In genomic region chr2:43370705-43371104, GRCh38 we compare ENCODE assay signal across 12 cellular contexts.
DNase-seq lines count a peak whose midpoint lies in the region; ATAC-seq, FAIRE-seq and TF ChIP-seq lines count a peak whose summit lies in the region.
"Had no signal": no experiment of that assay in that cellular context is flagged by ENCODE, and none has a peak within 500 bp of the region (broad histone marks: within the 10 kb centered on the region; RNA-seq: fewer than 3 reads in every experiment).

No MANE protein-coding gene starts in this region.

- peaks cover 3% of the 10 kb centered on the region for H3K36me3 Mint-ChIP-seq in activated naive CD8-positive, alpha-beta T cell treated with anti-CD3 and anti-CD28 coated beads, Interleukin-2, amount 50 U/mL, for 24 hours (ENCODE audit: low read depth)

- peak; percentile 94 for FAIRE-seq in pancreas (lab: Jason Lieb, UNC)
- FAIRE-seq: H1 had no signal

- H3K4me1 ChIP-seq in pancreas = peaks cover 5 to 23% (median 16%) of the 10 kb centered on the region in 3 donors

- POLR2A ChIA-PET in HEK293T (lab: Yijun Ruan, JAX) = no interaction called here

- no peaks in the 10 kb centered on the region for H3K9me3 Mint-ChIP-seq in activated naive CD8-positive, alpha-beta T cell treated with anti-CD3 and anti-CD28 coated beads, Interleukin-2, amount 50 U/mL, for 24 hours
- H3K9me3 Mint-ChIP-seq: CD4-positive, alpha-beta T cell; dendritic cell treated with granulocyte-macrophage colony-stimulating factor and Interleukin-4, amounts not matched to agents 40 ng/mL and 50 ng/mL, for 4 days had no signal

- no peaks in the 10 kb centered on the region for H3K36me3 ChIP-seq in pancreas

- ATAC-seq in pancreas (peak; percentile 82 to 95 (median 94)), HG02610 (IDR thresholded peaks at IDR 0.05; ENCODE audit: unreplicated experiment) (no peak), GM21528 (IDR thresholded peaks at IDR 0.05; ENCODE audit: low FRiP score, unreplicated experiment) (no peak)
- no peak for ATAC-seq in activated naive CD8-positive, alpha-beta T cell treated with anti-CD3 and anti-CD28 coated beads, Interleukin-2, amount 50 U/mL, for 24 hours

- intact Hi-C loops in pancreas (cut with DNase I) = no loop called here

- no peak overlapping the region for H3K4me3 Mint-ChIP-seq in activated naive CD8-positive, alpha-beta T cell treated with anti-CD3 and anti-CD28 coated beads, Interleukin-2, amount 50 U/mL, for 24 hours
- H3K4me3 Mint-ChIP-seq: CD4-positive, alpha-beta T cell; dendritic cell treated with granulocyte-macrophage colony-stimulating factor and Interleukin-4, amounts not matched to agents 40 ng/mL and 50 ng/mL, for 4 days had no signal

- no peak for DNase-seq in HEK293T (ENCODE audit: extremely low spot score)
- peak; percentile 39 for DNase-seq in NCI-H774 (lab: John Stamatoyannopoulos, UW)
- DNase-seq in fibroblast of the aortic adventitia (ENCODE audit: low read depth) = peak; percentile 68
- DNase-seq in pancreas = no peak
- DNase-seq in mucosa of gallbladder (ENCODE audit: low spot score) = no peak
- no peak for DNase-seq in activated naive CD8-positive, alpha-beta T cell treated with anti-CD3 and anti-CD28 coated beads, Interleukin-2, amount 50 U/mL, for 24 hours
- DNase-seq: activated CD4-positive, alpha-beta T cell treated with anti-CD3 and anti-CD28 coated beads, Interleukin-2, amount 50 U/mL, for 1 hour; CD4-positive, alpha-beta T cell had no signal

- H3K27me3 Mint-ChIP-seq in activated naive CD8-positive, alpha-beta T cell treated with anti-CD3 and anti-CD28 coated beads, Interleukin-2, amount 50 U/mL, for 24 hours = no peaks in the 10 kb centered on the region
- H3K27me3 Mint-ChIP-seq: CD4-positive, alpha-beta T cell; dendritic cell treated with granulocyte-macrophage colony-stimulating factor and Interleukin-4, amounts not matched to agents 40 ng/mL and 50 ng/mL, for 4 days had no signal

- CTCF ChIA-PET in HEK293T (lab: Yijun Ruan, JAX) = interaction anchor here (0.6 kb wide), 1 partner anchor 115 kb away, joined by 3 read pairs; no protein-coding TSS in a partner anchor

- TF ChIP-seq CTCF in fibroblast of the aortic adventitia (IDR thresholded peaks at IDR 0.05; ENCODE audit: insufficient read depth, low read length) (no peak), pancreas (IDR thresholded peaks at IDR 0.05) (no peak)

- H3K27ac Mint-ChIP-seq in activated naive CD8-positive, alpha-beta T cell treated with anti-CD3 and anti-CD28 coated beads, Interleukin-2, amount 50 U/mL, for 24 hours = no peak overlapping the region
- H3K27ac Mint-ChIP-seq: CD4-positive, alpha-beta T cell; dendritic cell treated with granulocyte-macrophage colony-stimulating factor and Interleukin-4, amounts not matched to agents 40 ng/mL and 50 ng/mL, for 4 days had no signal

- H3K9me3 ChIP-seq in pancreas = no peaks in the 10 kb centered on the region

- H3K4me1 Mint-ChIP-seq in activated naive CD8-positive, alpha-beta T cell treated with anti-CD3 and anti-CD28 coated beads, Interleukin-2, amount 50 U/mL, for 24 hours = peaks cover 6% of the 10 kb centered on the region

- no peaks in the 10 kb centered on the region for H3K27me3 ChIP-seq in pancreas

- no peak overlapping the region for H3K4me3 ChIP-seq in fibroblast of the aortic adventitia (ENCODE audit: low read depth, low read length)
- no peak overlapping the region for H3K4me3 ChIP-seq in pancreas

- peak overlapping the region in 2 of 4 donors; percentile 28 to 56 for H3K27ac ChIP-seq in pancreas

TF ChIP-seq in HEK293T, 16 proteins besides CTCF, POLR2A, EP300 and RAD21:
- peak; percentile 34; the same call in 1 of the 2 replicates for TF ChIP-seq PKNOX1 (IDR thresholded peaks at IDR 0.05)
- no peak for TF ChIP-seq L3MBTL2 (conservative IDR thresholded peaks at IDR 0.05)
- TF ChIP-seq ELF4 (IDR thresholded peaks at IDR 0.05) = no peak

Comparison
In these comparisons a context has a peak if more than half of its experiments do, and no peak if none do; other contexts are left out.
1. DNase-seq: peak in NCI-H774 (single experiment) and fibroblast of the aortic adventitia (single experiment); none in HEK293T (single experiment), pancreas (0 of 6), mucosa of gallbladder (single experiment) and activated naive CD8-positive, alpha-beta T cell treated with anti-CD3 and anti-CD28 coated beads, Interleukin-2, amount 50 U/mL, for 24 hours (single experiment).
2. ATAC-seq: peak in pancreas (4 of 4); none in activated naive CD8-positive, alpha-beta T cell treated with anti-CD3 and anti-CD28 coated beads, Interleukin-2, amount 50 U/mL, for 24 hours (single experiment), HG02610 (single experiment) and GM21528 (single experiment).